Comparison of ENCODE assay signal across 17 cellular contexts in genomic region chr1:5891141-5891540, GRCh38.
DNase-seq lines count a peak whose midpoint lies in the region; ATAC-seq and TF ChIP-seq lines count a peak whose summit lies in the region.
"Had no signal": no experiment of that assay in that cellular context is flagged by ENCODE, and none has a peak within 500 bp of the region (broad histone marks: within the 10 kb centered on the region; RNA-seq: fewer than 3 reads in every experiment).

No MANE protein-coding gene starts in this region.

- intact Hi-C loops in Right ventricle myocardium superior (cut with DNase I) = no loop called here
- intact Hi-C loops in left cardiac atrium (cut with DNase I) = no loop called here

- ATAC-seq in Right ventricle myocardium superior (ENCODE audit: poor library complexity) (no peak), left cardiac atrium (no peak)
- ATAC-seq: GM12878 had no signal

- H3K4me3 ChIP-seq in skeletal muscle satellite cell (ENCODE audit: low read length) (no peak overlapping the region), HAP-1 (no peak overlapping the region)
- H3K4me3 ChIP-seq: GM12878 had no signal

- H3K4me1 ChIP-seq in skeletal muscle satellite cell (ENCODE audit: control insufficient read depth, insufficient read depth, low read length) (peaks cover 14% of the 10 kb centered on the region), HAP-1 (peaks cover 2% of the 10 kb centered on the region)

- DNase-seq in Right ventricle myocardium superior (peak; percentile 8), left cardiac atrium (no peak), nephron progenitor cell (no peak), HuH-7 (ENCODE audit: low spot score) (no peak), HAP-1 (ENCODE audit: low spot score in 2 of 2) (no peak), A172 (ENCODE audit: low spot score) (no peak)
- DNase-seq: C1 segment of cervical spinal cord; CD4-positive, CD25-positive, alpha-beta regulatory T cell; CD8-positive, alpha-beta memory T cell; COR-L47; DMS 273 treated with DMSO at 0.1 percent for 48 hours; DMS53; DND-41; H9 had no signal

- H3K9ac ChIP-seq in skeletal muscle satellite cell (ENCODE audit: low read depth, low read length) = no peak overlapping the region

- H3K36me3 ChIP-seq in skeletal muscle satellite cell (ENCODE audit: insufficient read depth, low read length) (no peaks in the 10 kb centered on the region), HAP-1 (replicated peaks) (no peaks in the 10 kb centered on the region)

- H3K9me3 ChIP-seq in skeletal muscle satellite cell (replicated peaks; ENCODE audit: low read length) = no peaks in the 10 kb centered on the region
- H3K9me3 ChIP-seq in HAP-1 = no peaks in the 10 kb centered on the region

- TF ChIP-seq CTCF in brain (conservative IDR thresholded peaks at IDR 0.05) (no peak), nephron progenitor cell (IDR thresholded peaks at IDR 0.05) (no peak)

- H3K9me3 Mint-ChIP-seq in brain (peaks cover 0 to 6% (median 6%) of the 10 kb centered on the region in 5 experiments), nephron progenitor cell (peaks cover 12% of the 10 kb centered on the region)

- H3K27ac Mint-ChIP-seq in brain (peak overlapping the region in 4 of 5 experiments; percentile 6 to 79 (median 66)), nephron progenitor cell (peak overlapping the region; percentile 42)
- H3K27ac Mint-ChIP-seq: CD4-positive, CD25-positive, alpha-beta regulatory T cell; CD8-positive, alpha-beta memory T cell; H9 had no signal

- H3K4me3 Mint-ChIP-seq in brain = no peak overlapping the region
- no peak overlapping the region for H3K4me3 Mint-ChIP-seq in nephron progenitor cell
- H3K4me3 Mint-ChIP-seq: CD4-positive, CD25-positive, alpha-beta regulatory T cell; CD8-positive, alpha-beta memory T cell; H9 had no signal

- peaks cover 40% of the 10 kb centered on the region for H3K36me3 Mint-ChIP-seq in brain
- H3K36me3 Mint-ChIP-seq in nephron progenitor cell (ENCODE audit: low read depth) = peaks cover 36% of the 10 kb centered on the region

- in situ Hi-C loops in HAP-1 (cut with MboI; ENCODE audit: low sequenced_read_pairs) = no loop called here

- H3K4me1 Mint-ChIP-seq in brain = peaks cover 65% of the 10 kb centered on the region
- H3K4me1 Mint-ChIP-seq in nephron progenitor cell = peaks cover 76% of the 10 kb centered on the region
- H3K4me1 Mint-ChIP-seq: CD8-positive, alpha-beta memory T cell had no signal

- H3K27me3 ChIP-seq in skeletal muscle satellite cell (ENCODE audit: control insufficient read depth, insufficient read depth, low read length) (no peaks in the 10 kb centered on the region), HAP-1 (ENCODE audit: low read depth) (no peaks in the 10 kb centered on the region)

- H3K27me3 Mint-ChIP-seq in brain (no peaks in the 10 kb centered on the region), nephron progenitor cell (ENCODE audit: low read depth, poor library complexity) (peaks cover under 1% of the 10 kb centered on the region)
- H3K27me3 Mint-ChIP-seq: CD4-positive, CD25-positive, alpha-beta regulatory T cell; CD8-positive, alpha-beta memory T cell had no signal

- H3K4me2 ChIP-seq in skeletal muscle satellite cell (ENCODE audit: low read length) = peak overlapping the region; percentile 11
